In genomic region chr1:8314346-8315280, GRCh38 we compare ENCODE assay signal across 1 cellular context.
TF ChIP-seq lines count a peak whose summit lies in the region.

No MANE protein-coding gene starts in this region.

TF ChIP-seq in HepG2, 621 proteins besides CTCF, POLR2A, EP300 and RAD21 (continued from another document and continues in another):
- TF ChIP-seq KLF11 (CRISPR knock-in tag; IDR thresholded peaks at IDR 0.05) (0 out of 2 replicates have a peak, but pooled peaks have one; percentile 49), JARID2 (CRISPR knock-in tag; IDR thresholded peaks at IDR 0.05; ENCODE audit: insufficient replicate concordance) (no peak), YY1 (IDR thresholded peaks at IDR 0.05; ENCODE audit: insufficient read depth, insufficient replicate concordance, low read depth, low read length) (peak; percentile 52), POLR2AphosphoS5 (IDR thresholded peaks at IDR 0.05; ENCODE audit: low read depth, low read length) (no peak), ZNF563 (CRISPR knock-in tag; IDR thresholded peaks at IDR 0.05) (no peak), MXD3 (CRISPR knock-in tag; IDR thresholded peaks at IDR 0.05) (peak; percentile 14; the same call in 1 of the 2 replicates), MYC (CRISPR knock-in tag; IDR thresholded peaks at IDR 0.05; ENCODE audit: borderline replicate concordance) (peak; percentile 25; the same call in 1 of the 2 replicates), BORCS8-MEF2B (CRISPR knock-in tag; IDR thresholded peaks at IDR 0.05) (peak; percentile 69), HNF1B (CRISPR knock-in tag; IDR thresholded peaks at IDR 0.05) (peak; percentile 62; the same call in 1 of the 2 replicates), SNAPC5 (CRISPR knock-in tag; IDR thresholded peaks at IDR 0.05; ENCODE audit: borderline replicate concordance) (no peak), ZNF556 (CRISPR knock-in tag; IDR thresholded peaks at IDR 0.05; ENCODE audit: borderline replicate concordance) (0 out of 2 replicates have a peak, but pooled peaks have one; percentile 48), FOXA3 (CRISPR knock-in tag; IDR thresholded peaks at IDR 0.05) (peak; percentile 57; the same call in 1 of the 2 replicates), ZMAT3 (CRISPR knock-in tag; conservative IDR thresholded peaks at IDR 0.05) (no peak), ISX (CRISPR knock-in tag; conservative IDR thresholded peaks at IDR 0.05) (no peak), ZNF609 (CRISPR knock-in tag; IDR thresholded peaks at IDR 0.05; ENCODE audit: borderline replicate concordance) (peak; percentile 61; the same call in 1 of the 2 replicates), EED (CRISPR knock-in tag; IDR thresholded peaks at IDR 0.05) (peak; percentile 71; the same call in 1 of the 2 replicates), AHR (CRISPR knock-in tag; IDR thresholded peaks at IDR 0.05) (no peak), PATZ1 (CRISPR knock-in tag; IDR thresholded peaks at IDR 0.05) (0 out of 2 replicates have a peak, but pooled peaks have one; percentile 12), ZNF260 (CRISPR knock-in tag; IDR thresholded peaks at IDR 0.05; ENCODE audit: borderline replicate concordance, low read depth) (no peak), PITX1 (CRISPR knock-in tag; IDR thresholded peaks at IDR 0.05) (peak; percentile 21; the same call in 1 of the 2 replicates), ZNF251 (CRISPR knock-in tag; IDR thresholded peaks at IDR 0.05) (no peak), ZNF672 (CRISPR knock-in tag; IDR thresholded peaks at IDR 0.05) (no peak), ELF3 (CRISPR knock-in tag; IDR thresholded peaks at IDR 0.05) (peak; percentile 70; the same call in 1 of the 2 replicates), ZNF879 (CRISPR knock-in tag; IDR thresholded peaks at IDR 0.05) (no peak), ZNF430 (CRISPR knock-in tag; IDR thresholded peaks at IDR 0.05) (no peak), ZNF274 (CRISPR knock-in tag; IDR thresholded peaks at IDR 0.05) (peak; percentile 42; the same call in 1 of the 2 replicates), ZC3H4 (CRISPR knock-in tag; IDR thresholded peaks at IDR 0.05; ENCODE audit: borderline replicate concordance) (0 out of 2 replicates have a peak, but pooled peaks have one; percentile 34), NR2F6 (IDR thresholded peaks at IDR 0.05) (no peak), NR2F6 (CRISPR knock-in tag; IDR thresholded peaks at IDR 0.05) (peak; percentile 49; the same call in 1 of the 2 replicates), HNF4G (IDR thresholded peaks at IDR 0.05; ENCODE audit: borderline replicate concordance, low read depth, low read length) (no peak), HNF4G (CRISPR knock-in tag; IDR thresholded peaks at IDR 0.05; ENCODE audit: borderline replicate concordance, low read depth) (no peak), KLF6 (CRISPR knock-in tag; IDR thresholded peaks at IDR 0.05) (peak; percentile 69; the same call in 1 of the 2 replicates), FOXC1 (CRISPR knock-in tag; IDR thresholded peaks at IDR 0.05; ENCODE audit: borderline replicate concordance) (no peak), SNRNP70 (IDR thresholded peaks at IDR 0.05; ENCODE audit: low read depth, low read length) (no peak)
- TF ChIP-seq, protein P1, sequence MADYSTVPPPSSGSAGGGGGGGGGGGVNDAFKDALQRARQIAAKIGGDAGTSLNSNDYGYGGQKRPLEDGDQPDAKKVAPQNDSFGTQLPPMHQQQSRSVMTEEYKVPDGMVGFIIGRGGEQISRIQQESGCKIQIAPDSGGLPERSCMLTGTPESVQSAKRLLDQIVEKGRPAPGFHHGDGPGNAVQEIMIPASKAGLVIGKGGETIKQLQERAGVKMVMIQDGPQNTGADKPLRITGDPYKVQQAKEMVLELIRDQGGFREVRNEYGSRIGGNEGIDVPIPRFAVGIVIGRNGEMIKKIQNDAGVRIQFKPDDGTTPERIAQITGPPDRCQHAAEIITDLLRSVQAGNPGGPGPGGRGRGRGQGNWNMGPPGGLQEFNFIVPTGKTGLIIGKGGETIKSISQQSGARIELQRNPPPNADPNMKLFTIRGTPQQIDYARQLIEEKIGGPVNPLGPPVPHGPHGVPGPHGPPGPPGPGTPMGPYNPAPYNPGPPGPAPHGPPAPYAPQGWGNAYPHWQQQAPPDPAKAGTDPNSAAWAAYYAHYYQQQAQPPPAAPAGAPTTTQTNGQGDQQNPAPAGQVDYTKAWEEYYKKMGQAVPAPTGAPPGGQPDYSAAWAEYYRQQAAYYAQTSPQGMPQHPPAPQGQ (CRISPR knock-in tag; IDR thresholded peaks at IDR 0.05; ENCODE audit: borderline replicate concordance), result no peak
- TF ChIP-seq, protein P2, sequence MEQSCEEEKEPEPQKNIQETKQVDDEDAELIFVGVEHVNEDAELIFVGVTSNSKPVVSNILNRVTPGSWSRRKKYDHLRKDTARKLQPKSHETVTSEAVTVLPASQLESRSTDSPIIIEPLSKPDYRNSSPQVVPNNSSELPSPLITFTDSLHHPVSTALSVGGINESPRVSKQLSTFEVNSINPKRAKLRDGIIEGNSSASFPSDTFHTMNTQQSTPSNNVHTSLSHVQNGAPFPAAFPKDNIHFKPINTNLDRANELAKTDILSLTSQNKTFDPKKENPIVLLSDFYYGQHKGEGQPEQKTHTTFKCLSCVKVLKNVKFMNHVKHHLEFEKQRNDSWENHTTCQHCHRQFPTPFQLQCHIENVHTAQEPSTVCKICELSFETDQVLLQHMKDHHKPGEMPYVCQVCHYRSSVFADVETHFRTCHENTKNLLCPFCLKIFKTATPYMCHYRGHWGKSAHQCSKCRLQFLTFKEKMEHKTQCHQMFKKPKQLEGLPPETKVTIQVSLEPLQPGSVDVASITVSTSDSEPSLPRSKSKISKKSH (CRISPR knock-in tag; IDR thresholded peaks at IDR 0.05; ENCODE audit: borderline replicate concordance), result no peak
- TF ChIP-seq, protein P3, sequence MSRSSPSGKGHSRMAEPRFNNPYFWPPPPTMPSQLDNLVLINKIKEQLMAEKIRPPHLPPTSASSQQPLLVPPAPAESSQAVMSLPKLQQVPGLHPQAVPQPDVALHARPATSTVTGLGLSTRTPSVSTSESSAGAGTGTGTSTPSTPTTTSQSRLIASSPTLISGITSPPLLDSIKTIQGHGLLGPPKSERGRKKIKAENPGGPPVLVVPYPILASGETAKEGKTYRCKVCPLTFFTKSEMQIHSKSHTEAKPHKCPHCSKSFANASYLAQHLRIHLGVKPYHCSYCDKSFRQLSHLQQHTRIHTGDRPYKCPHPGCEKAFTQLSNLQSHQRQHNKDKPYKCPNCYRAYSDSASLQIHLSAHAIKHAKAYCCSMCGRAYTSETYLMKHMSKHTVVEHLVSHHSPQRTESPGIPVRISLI (CRISPR knock-in tag; IDR thresholded peaks at IDR 0.05; ENCODE audit: borderline replicate concordance), result 0 out of 2 replicates have a peak, but pooled peaks have one; percentile 13
- TF ChIP-seq, protein P4, sequence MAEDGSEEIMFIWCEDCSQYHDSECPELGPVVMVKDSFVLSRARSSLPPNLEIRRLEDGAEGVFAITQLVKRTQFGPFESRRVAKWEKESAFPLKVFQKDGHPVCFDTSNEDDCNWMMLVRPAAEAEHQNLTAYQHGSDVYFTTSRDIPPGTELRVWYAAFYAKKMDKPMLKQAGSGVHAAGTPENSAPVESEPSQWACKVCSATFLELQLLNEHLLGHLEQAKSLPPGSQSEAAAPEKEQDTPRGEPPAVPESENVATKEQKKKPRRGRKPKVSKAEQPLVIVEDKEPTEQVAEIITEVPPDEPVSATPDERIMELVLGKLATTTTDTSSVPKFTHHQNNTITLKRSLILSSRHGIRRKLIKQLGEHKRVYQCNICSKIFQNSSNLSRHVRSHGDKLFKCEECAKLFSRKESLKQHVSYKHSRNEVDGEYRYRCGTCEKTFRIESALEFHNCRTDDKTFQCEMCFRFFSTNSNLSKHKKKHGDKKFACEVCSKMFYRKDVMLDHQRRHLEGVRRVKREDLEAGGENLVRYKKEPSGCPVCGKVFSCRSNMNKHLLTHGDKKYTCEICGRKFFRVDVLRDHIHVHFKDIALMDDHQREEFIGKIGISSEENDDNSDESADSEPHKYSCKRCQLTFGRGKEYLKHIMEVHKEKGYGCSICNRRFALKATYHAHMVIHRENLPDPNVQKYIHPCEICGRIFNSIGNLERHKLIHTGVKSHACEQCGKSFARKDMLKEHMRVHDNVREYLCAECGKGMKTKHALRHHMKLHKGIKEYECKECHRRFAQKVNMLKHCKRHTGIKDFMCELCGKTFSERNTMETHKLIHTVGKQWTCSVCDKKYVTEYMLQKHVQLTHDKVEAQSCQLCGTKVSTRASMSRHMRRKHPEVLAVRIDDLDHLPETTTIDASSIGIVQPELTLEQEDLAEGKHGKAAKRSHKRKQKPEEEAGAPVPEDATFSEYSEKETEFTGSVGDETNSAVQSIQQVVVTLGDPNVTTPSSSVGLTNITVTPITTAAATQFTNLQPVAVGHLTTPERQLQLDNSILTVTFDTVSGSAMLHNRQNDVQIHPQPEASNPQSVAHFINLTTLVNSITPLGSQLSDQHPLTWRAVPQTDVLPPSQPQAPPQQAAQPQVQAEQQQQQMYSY (CRISPR knock-in tag; IDR thresholded peaks at IDR 0.05), result peak; percentile 60; the same call in 1 of the 2 replicates
- TF ChIP-seq, protein P5, sequence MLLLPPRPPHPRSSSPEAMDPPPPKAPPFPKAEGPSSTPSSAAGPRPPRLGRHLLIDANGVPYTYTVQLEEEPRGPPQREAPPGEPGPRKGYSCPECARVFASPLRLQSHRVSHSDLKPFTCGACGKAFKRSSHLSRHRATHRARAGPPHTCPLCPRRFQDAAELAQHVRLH (CRISPR knock-in tag; IDR thresholded peaks at IDR 0.05; ENCODE audit: borderline replicate concordance, low read depth), result peak; percentile 71; the same call in 1 of the 2 replicates
- TF ChIP-seq, protein P6, sequence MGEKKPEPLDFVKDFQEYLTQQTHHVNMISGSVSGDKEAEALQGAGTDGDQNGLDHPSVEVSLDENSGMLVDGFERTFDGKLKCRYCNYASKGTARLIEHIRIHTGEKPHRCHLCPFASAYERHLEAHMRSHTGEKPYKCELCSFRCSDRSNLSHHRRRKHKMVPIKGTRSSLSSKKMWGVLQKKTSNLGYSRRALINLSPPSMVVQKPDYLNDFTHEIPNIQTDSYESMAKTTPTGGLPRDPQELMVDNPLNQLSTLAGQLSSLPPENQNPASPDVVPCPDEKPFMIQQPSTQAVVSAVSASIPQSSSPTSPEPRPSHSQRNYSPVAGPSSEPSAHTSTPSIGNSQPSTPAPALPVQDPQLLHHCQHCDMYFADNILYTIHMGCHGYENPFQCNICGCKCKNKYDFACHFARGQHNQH (CRISPR knock-in tag; IDR thresholded peaks at IDR 0.05), result peak; percentile 45; the same call in 1 of the 2 replicates
